ENCODE assay signal across 33 cellular contexts in the genomic region with DNA sequence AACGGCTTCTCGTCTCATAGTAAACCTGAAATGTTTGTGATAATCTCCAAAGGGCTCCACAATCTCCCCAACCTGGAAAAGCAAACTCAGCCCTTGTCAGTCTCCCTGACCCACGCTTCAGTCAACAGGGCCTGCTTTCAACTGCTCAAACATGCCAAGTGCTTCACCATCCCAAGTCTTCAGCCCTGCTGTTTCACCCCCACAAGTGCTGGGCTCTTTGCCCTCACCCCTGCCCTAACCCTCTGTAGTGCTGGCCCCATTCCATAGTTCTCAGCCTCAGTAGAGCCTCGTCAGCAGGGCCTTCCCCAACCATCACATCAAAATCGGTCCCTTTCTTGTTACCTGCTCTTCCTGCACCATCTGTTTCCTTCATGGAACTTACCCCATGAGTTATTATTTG.
"Had no signal": no experiment of that assay in that cellular context is flagged by ENCODE, and none has a peak within 500 bp of the region (broad histone marks: within the 10 kb centered on the region; RNA-seq: fewer than 3 reads in every experiment).

No MANE protein-coding gene starts in this region.

- H3K9me3 ChIP-seq: adrenal gland, body of pancreas, ovary, psoas muscle, upper lobe of left lung had no signal

- H3K27me3 Mint-ChIP-seq: activated B cell treated with CpG ODN at 0.5 μM for 24 hours; activated naive CD8-positive, alpha-beta T cell treated with anti-CD3 and anti-CD28 coated beads for 36 hours; naive thymus-derived CD4-positive, alpha-beta T cell; stimulated activated memory B cell treated with anti-CD40 and anti-IgM and Interleukin-4, amounts not matched to agents 10 μg/mL and 1 μg/mL and 100 μg/mL, for 72 hours; stimulated activated naive CD8-positive, alpha-beta T cell treated with anti-CD3 and anti-CD28 coated beads, Interleukin-15, amount 100 ng/mL, for 72 hours had no signal

- H3K36me3 ChIP-seq: ovary had no signal

- H3K4me2 ChIP-seq: smooth muscle cell had no signal

- H3K4me3 Mint-ChIP-seq: activated B cell treated with CpG ODN at 0.5 μM for 24 hours; activated naive CD4-positive, alpha-beta T cell treated with anti-CD3 and anti-CD28 coated beads for 36 hours; activated naive CD8-positive, alpha-beta T cell treated with anti-CD3 and anti-CD28 coated beads for 36 hours; immature natural killer cell; mesothelial cell of epicardium; naive thymus-derived CD4-positive, alpha-beta T cell; stimulated activated memory B cell treated with anti-CD40 and anti-IgM and Interleukin-4, amounts not matched to agents 10 μg/mL and 1 μg/mL and 100 μg/mL, for 72 hours; stimulated activated naive CD8-positive, alpha-beta T cell treated with anti-CD3 and anti-CD28 coated beads, Interleukin-15, amount 100 ng/mL, for 72 hours had no signal

- H3K9me3 Mint-ChIP-seq: activated B cell treated with CpG ODN at 0.5 μM for 24 hours; activated naive CD4-positive, alpha-beta T cell treated with anti-CD3 and anti-CD28 coated beads for 36 hours; activated naive CD8-positive, alpha-beta T cell treated with anti-CD3 and anti-CD28 coated beads for 36 hours; immature natural killer cell; mesothelial cell of epicardium; naive thymus-derived CD4-positive, alpha-beta T cell; stimulated activated memory B cell treated with anti-CD40 and anti-IgM and Interleukin-4, amounts not matched to agents 10 μg/mL and 1 μg/mL and 100 μg/mL, for 72 hours; stimulated activated naive CD8-positive, alpha-beta T cell treated with anti-CD3 and anti-CD28 coated beads, Interleukin-15, amount 100 ng/mL, for 72 hours had no signal

- H3K27ac ChIP-seq: adrenal gland, body of pancreas, cardiac muscle cell, coronary artery, ovary, psoas muscle, upper lobe of left lung had no signal

- H3K4me1 ChIP-seq: adrenal gland, body of pancreas, psoas muscle, upper lobe of left lung had no signal

- H3K27ac Mint-ChIP-seq: activated B cell treated with CpG ODN at 0.5 μM for 24 hours; activated naive CD4-positive, alpha-beta T cell treated with anti-CD3 and anti-CD28 coated beads for 36 hours; activated naive CD8-positive, alpha-beta T cell treated with anti-CD3 and anti-CD28 coated beads for 36 hours; immature natural killer cell; mesothelial cell of epicardium; stimulated activated memory B cell treated with anti-CD40 and anti-IgM and Interleukin-4, amounts not matched to agents 10 μg/mL and 1 μg/mL and 100 μg/mL, for 72 hours had no signal

- ATAC-seq: body of pancreas; left colon; naive thymus-derived CD4-positive, alpha-beta T cell; psoas muscle; stimulated activated memory B cell treated with anti-CD40 and anti-IgM and Interleukin-4, amounts not matched to agents 10 μg/mL and 1 μg/mL and 100 μg/mL, for 72 hours; stimulated activated naive CD8-positive, alpha-beta T cell treated with anti-CD3 and anti-CD28 coated beads, Interleukin-15, amount 100 ng/mL, for 72 hours had no signal

- H3K4me1 Mint-ChIP-seq: activated B cell treated with CpG ODN at 0.5 μM for 24 hours; activated naive CD8-positive, alpha-beta T cell treated with anti-CD3 and anti-CD28 coated beads for 36 hours; immature natural killer cell; naive thymus-derived CD4-positive, alpha-beta T cell; stimulated activated memory B cell treated with anti-CD40 and anti-IgM and Interleukin-4, amounts not matched to agents 10 μg/mL and 1 μg/mL and 100 μg/mL, for 72 hours; stimulated activated naive CD8-positive, alpha-beta T cell treated with anti-CD3 and anti-CD28 coated beads, Interleukin-15, amount 100 ng/mL, for 72 hours had no signal

- H3K27me3 ChIP-seq: adrenal gland, body of pancreas, cardiac muscle cell, dorsolateral prefrontal cortex, ovary, upper lobe of left lung had no signal

- H3K4me3 ChIP-seq: adrenal gland, body of pancreas, cardiac muscle cell, coronary artery, dorsolateral prefrontal cortex, ovary, psoas muscle, smooth muscle cell, upper lobe of left lung had no signal

- DNase-seq: activated B cell treated with CpG ODN at 0.5 μM for 24 hours; activated CD4-positive, alpha-beta T cell treated with anti-CD3 and anti-CD28 coated beads for 4 hours; activated CD4-positive, alpha-beta T cell treated with anti-CD3 and anti-CD28 coated beads, Interleukin-2, amount 50 U/mL, for 48 hours; activated CD8-positive, alpha-beta memory T cell treated with anti-CD3 and anti-CD28 coated beads for 24 hours; activated effector memory CD4-positive, alpha-beta T cell treated with anti-CD3 and anti-CD28 coated beads, Interleukin-2, amount 50 U/mL, for 16 hours; activated naive CD4-positive, alpha-beta T cell treated with anti-CD3 and anti-CD28 coated beads for 36 hours; activated naive CD8-positive, alpha-beta T cell treated with anti-CD3 and anti-CD28 coated beads for 36 hours; adrenal gland; aorta; body of pancreas; dorsolateral prefrontal cortex; effector memory CD4-positive, alpha-beta T cell; foreskin fibroblast; head of caudate nucleus; hippocampal formation; immature natural killer cell; kidney; left colon; mammary epithelial cell; naive thymus-derived CD4-positive, alpha-beta T cell; ovary; psoas muscle; stimulated activated CD4-positive, alpha-beta T cell treated with anti-CD3 and anti-CD28 coated beads, Interleukin-1b, Interleukin-23, amount 100 ng/mL, for 48 hours; stimulated activated CD4-positive, alpha-beta T cell treated with anti-CD3 and anti-CD28 coated beads, Interleukin-4, amount 100 ng/mL, for 4 hours; stimulated activated CD8-positive, alpha-beta memory T cell treated with anti-CD3 and anti-CD28 coated beads, Interleukin-4, amount 100 ng/mL, for 48 hours; stimulated activated naive CD8-positive, alpha-beta T cell treated with anti-CD3 and anti-CD28 coated beads, Interleukin-15, amount 100 ng/mL, for 72 hours; T-helper 2 cell; upper lobe of left lung had no signal
